ENCODE assay signal across 1 cellular context in the genomic region with DNA sequence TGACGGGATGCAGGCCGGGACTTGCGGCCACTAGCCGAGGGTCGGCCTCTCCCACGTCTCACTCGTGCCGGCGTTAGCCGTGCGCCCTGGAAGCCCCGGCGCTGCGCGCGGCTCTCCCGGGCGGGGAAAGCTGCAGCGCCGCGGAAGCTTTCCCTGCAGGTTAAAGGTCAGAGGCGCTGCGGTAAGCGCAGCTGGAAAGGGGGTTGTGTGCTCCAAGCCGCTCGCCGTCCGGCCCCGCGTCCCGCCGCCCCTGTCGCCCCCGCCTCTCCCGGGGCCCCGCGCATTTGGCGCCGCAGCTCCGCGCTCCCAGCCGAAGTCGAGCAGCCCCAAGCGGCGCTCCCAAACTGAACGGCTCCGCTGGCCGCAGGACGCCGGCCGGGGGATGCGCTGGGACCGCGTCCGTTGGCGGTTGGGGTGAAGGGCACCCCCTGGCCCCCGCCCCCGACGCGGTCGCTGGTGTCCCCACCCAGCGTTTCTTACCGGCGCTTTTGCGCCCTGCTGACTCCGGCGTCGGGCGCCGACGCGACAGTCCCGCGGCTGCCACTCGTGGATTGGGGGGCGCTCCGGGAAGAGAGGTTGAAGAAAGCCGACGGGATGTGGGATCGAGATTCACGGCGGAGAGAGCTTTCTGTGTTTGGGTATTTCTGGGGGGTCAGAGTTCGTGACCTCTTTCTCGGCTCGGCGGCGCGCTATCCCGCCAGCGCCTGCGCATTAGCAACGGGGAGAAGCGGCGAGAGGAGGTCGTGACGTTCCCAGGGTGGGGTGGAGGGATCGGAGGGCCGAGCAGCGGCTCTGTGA.
TF ChIP-seq lines count a peak whose summit lies in the region.

NR2C1 (minus strand) TSS at position 719 of the 798 bp plus-strand sequence. CDS start 6,234 bp downstream, outside the sequence.

TF ChIP-seq in HEK293, 187 proteins besides CTCF, POLR2A, EP300 and RAD21 (continued from another document and continues in another):
- peak; percentile 93 for TF ChIP-seq ZBTB26 (tag by site-specific recombination; optimal IDR thresholded peaks at IDR 0.05)
- no peak for TF ChIP-seq HOXD13 (CRISPR knock-in tag; IDR thresholded peaks at IDR 0.05; ENCODE audit: borderline replicate concordance)
- TF ChIP-seq ZBTB48 (tag by site-specific recombination; IDR thresholded peaks at IDR 0.05), result peak; percentile 73; the same call in 1 of the 2 replicates
- TF ChIP-seq, protein P1, sequence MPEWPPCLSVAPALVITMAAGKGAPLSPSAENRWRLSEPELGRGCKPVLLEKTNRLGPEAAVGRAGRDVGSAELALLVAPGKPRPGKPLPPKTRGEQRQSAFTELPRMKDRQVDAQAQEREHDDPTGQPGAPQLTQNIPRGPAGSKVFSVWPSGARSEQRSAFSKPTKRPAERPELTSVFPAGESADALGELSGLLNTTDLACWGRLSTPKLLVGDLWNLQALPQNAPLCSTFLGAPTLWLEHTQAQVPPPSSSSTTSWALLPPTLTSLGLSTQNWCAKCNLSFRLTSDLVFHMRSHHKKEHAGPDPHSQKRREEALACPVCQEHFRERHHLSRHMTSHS (tag by site-specific recombination; IDR thresholded peaks at IDR 0.05), result no peak
- TF ChIP-seq ZFHX2 (tag by site-specific recombination; conservative IDR thresholded peaks at IDR 0.05), result peak; percentile 55
- TF ChIP-seq ZNF791 (tag by site-specific recombination; IDR thresholded peaks at IDR 0.05), result no peak
- TF ChIP-seq ZNF214 (tag by site-specific recombination; IDR thresholded peaks at IDR 0.05; ENCODE audit: borderline replicate concordance), result no peak
- TF ChIP-seq ZNF211 (tag by site-specific recombination; IDR thresholded peaks at IDR 0.05; ENCODE audit: low read depth), result no peak
- TF ChIP-seq SP2 (tag by site-specific recombination; IDR thresholded peaks at IDR 0.05), result peak; percentile 23; the same call in 1 of the 2 replicates
- TF ChIP-seq BCL11B (tag by site-specific recombination; IDR thresholded peaks at IDR 0.05; ENCODE audit: low read depth), result peak; percentile 98
- no peak for TF ChIP-seq ZNF704 (tag by site-specific recombination; IDR thresholded peaks at IDR 0.05)
- TF ChIP-seq ZBTB6 (tag by site-specific recombination; IDR thresholded peaks at IDR 0.05), result no peak
- peak; percentile 48; the same call in 1 of the 2 replicates for TF ChIP-seq YY2 (tag by site-specific recombination; IDR thresholded peaks at IDR 0.05)
- TF ChIP-seq PRDM1 (tag by site-specific recombination; IDR thresholded peaks at IDR 0.05), result peak; percentile 93; the same call in 1 of the 2 replicates
- TF ChIP-seq ZNF629 (tag by site-specific recombination; IDR thresholded peaks at IDR 0.05), result peak; percentile 89
- 0 out of 2 replicates have a peak, but pooled peaks have one; percentile 9 for TF ChIP-seq ZNF654 (tag by site-specific recombination; IDR thresholded peaks at IDR 0.05; ENCODE audit: low read depth)
- peak; percentile 29; the same call in 1 of the 2 replicates for TF ChIP-seq WT1 (tag by site-specific recombination; IDR thresholded peaks at IDR 0.05)
- no peak for TF ChIP-seq IKZF3 (tag by site-specific recombination; IDR thresholded peaks at IDR 0.05)
- TF ChIP-seq ZNF571 (tag by site-specific recombination; IDR thresholded peaks at IDR 0.05), result no peak
- 0 out of 2 replicates have a peak, but pooled peaks have one; percentile 10 for TF ChIP-seq ZNF600 (tag by site-specific recombination; IDR thresholded peaks at IDR 0.05)
- TF ChIP-seq AEBP2 (tag by site-specific recombination; IDR thresholded peaks at IDR 0.05; ENCODE audit: borderline replicate concordance), result no peak
- no peak for TF ChIP-seq GFI1B (tag by site-specific recombination; IDR thresholded peaks at IDR 0.05)
- no peak for TF ChIP-seq ZNF280C (tag by site-specific recombination; IDR thresholded peaks at IDR 0.05)
- peak; percentile 25 for TF ChIP-seq ZIC2 (tag by site-specific recombination; IDR thresholded peaks at IDR 0.05)
- no peak for TF ChIP-seq TRIM28 (IDR thresholded peaks at IDR 0.05; ENCODE audit: borderline replicate concordance, low read length)
- TF ChIP-seq, protein P2, sequence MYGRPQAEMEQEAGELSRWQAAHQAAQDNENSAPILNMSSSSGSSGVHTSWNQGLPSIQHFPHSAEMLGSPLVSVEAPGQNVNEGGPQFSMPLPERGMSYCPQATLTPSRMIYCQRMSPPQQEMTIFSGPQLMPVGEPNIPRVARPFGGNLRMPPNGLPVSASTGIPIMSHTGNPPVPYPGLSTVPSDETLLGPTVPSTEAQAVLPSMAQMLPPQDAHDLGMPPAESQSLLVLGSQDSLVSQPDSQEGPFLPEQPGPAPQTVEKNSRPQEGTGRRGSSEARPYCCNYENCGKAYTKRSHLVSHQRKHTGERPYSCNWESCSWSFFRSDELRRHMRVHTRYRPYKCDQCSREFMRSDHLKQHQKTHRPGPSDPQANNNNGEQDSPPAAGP (tag by site-specific recombination; IDR thresholded peaks at IDR 0.05), result peak; percentile 78
- no peak for TF ChIP-seq ZNF423 (tag by site-specific recombination; IDR thresholded peaks at IDR 0.05)
- TF ChIP-seq ZNF433 (tag by site-specific recombination; IDR thresholded peaks at IDR 0.05; ENCODE audit: low read depth), result no peak
- TF ChIP-seq PRDM4 (tag by site-specific recombination; IDR thresholded peaks at IDR 0.05), result 0 out of 2 replicates have a peak, but pooled peaks have one; percentile 18
- peak; percentile 90 for TF ChIP-seq ZNF580 (tag by site-specific recombination; IDR thresholded peaks at IDR 0.05)
- no peak for TF ChIP-seq ZBTB44 (tag by site-specific recombination; IDR thresholded peaks at IDR 0.05)
- TF ChIP-seq, protein P3, sequence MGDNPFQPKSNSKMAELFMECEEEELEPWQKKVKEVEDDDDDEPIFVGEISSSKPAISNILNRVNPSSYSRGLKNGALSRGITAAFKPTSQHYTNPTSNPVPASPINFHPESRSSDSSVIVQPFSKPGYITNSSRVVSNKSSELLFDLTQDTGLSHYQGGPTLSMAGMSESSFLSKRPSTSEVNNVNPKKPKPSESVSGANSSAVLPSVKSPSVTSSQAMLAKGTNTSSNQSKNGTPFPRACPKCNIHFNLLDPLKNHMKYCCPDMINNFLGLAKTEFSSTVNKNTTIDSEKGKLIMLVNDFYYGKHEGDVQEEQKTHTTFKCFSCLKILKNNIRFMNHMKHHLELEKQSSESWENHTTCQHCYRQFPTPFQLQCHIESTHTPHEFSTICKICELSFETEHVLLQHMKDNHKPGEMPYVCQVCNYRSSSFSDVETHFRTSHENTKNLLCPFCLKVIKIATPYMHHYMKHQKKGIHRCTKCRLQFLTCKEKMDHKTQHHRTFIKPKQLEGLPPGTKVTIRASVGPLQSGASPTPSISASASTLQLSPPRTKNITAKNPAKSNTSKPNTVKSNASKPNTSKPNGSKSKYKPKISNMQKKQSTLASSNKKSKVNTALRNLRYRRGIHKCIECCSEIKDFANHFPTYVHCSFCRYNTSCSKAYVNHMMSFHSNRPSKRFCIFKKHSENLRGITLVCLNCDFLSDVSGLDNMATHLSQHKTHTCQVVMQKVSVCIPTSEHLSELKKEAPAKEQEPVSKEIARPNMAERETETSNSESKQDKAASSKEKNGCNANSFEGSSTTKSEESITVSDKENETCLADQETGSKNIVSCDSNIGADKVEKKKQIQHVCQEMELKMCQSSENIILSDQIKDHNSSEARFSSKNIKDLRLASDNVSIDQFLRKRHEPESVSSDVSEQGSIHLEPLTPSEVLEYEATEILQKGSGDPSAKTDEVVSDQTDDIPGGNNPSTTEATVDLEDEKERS (tag by site-specific recombination; IDR thresholded peaks at IDR 0.05), result no peak
- TF ChIP-seq ZNF157 (tag by site-specific recombination; IDR thresholded peaks at IDR 0.05), result no peak
- TF ChIP-seq ZNF777 (tag by site-specific recombination; IDR thresholded peaks at IDR 0.05; ENCODE audit: borderline replicate concordance), result no peak
